8 cellular contexts compared by ENCODE assay signal in the genomic region with DNA sequence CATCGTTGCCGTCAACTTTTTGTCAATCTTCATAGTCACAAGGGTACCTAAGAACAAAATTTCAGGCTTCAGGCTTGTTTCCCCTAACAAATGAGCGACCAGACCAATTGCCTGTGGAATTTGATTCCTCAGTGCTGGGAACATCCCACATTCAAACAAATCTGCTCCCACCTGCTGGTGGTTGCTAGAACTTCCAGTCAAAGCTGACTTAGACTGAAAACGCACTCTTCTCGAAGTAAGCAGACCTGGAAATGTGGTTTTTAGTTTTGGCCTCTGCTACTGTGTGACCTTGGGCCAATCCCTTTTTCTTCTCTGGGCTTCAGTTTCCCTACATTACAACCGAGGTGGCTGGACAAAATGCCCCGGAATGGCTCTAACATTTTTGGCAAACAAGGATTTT. TPM values are rescaled to one million over a fixed set of nuclear protein-coding genes. Genes with fewer than 3 reads are reported as not detected.
DNase-seq lines count a peak whose midpoint lies in the region; ATAC-seq and TF ChIP-seq lines count a peak whose summit lies in the region.

No MANE protein-coding gene starts in this region.

- H3K27me3 ChIP-seq in Caco-2 (replicated peaks; ENCODE audit: control insufficient read depth, insufficient read depth, low read length) (no peaks in the 10 kb centered on the region), suprapubic skin (peaks cover 17% of the 10 kb centered on the region)

- H3K27ac Mint-ChIP-seq in Caco-2 (ENCODE audit: unreplicated experiment) (no peak overlapping the region), MCF 10A (ENCODE audit: low read depth, unreplicated experiment) (no peak overlapping the region)

- no peak for TF ChIP-seq POLR2A in suprapubic skin (IDR thresholded peaks at IDR 0.05)

- H3K9me3 ChIP-seq in Caco-2 (no peaks in the 10 kb centered on the region), suprapubic skin (no peaks in the 10 kb centered on the region)

- H3K4me3 Mint-ChIP-seq in Caco-2 (ENCODE audit: unreplicated experiment) = no peak overlapping the region
- no peak overlapping the region for H3K4me3 Mint-ChIP-seq in MCF 10A (ENCODE audit: unreplicated experiment)

- DNase-seq in Caco-2 (peak in 1 of 2 experiments; percentile 38), NCI-H2227 treated with DMSO at 0.1 percent for 48 hours (lab: John Stamatoyannopoulos, UW) (peak; percentile 67), MCF 10A (ENCODE audit: unreplicated experiment) (peak; percentile 66), medulla oblongata (ENCODE audit: extremely low spot score) (peak; percentile 53), suprapubic skin (ENCODE audit: low spot score in 2 of 2) (no peak)

- H3K4me1 Mint-ChIP-seq in Caco-2 (ENCODE audit: low read depth, unreplicated experiment) (no peaks in the 10 kb centered on the region), MCF 10A (ENCODE audit: insufficient read depth, unreplicated experiment) (no peaks in the 10 kb centered on the region)

- WGBS in suprapubic skin = 17% methylated on average over 7 of the region's 7 CpGs

- intact Hi-C loops in Caco-2 (cut with micrococcal nuclease; ENCODE audit: unreplicated experiment) (loop anchor here (1.0 kb wide), 2 partner anchors 883 to 887 kb away; no protein-coding TSS in a partner anchor), MCF 10A (cut with micrococcal nuclease) (loop anchor here (1.0 to 5.0 kb wide), 3 partner anchors 883 to 1484 kb away; no protein-coding TSS in a partner anchor)

- no peak for TF ChIP-seq EP300 in suprapubic skin (IDR thresholded peaks at IDR 0.05)

- H3K4me3 ChIP-seq in Caco-2 (ENCODE audit: low read depth, low read length) (no peak overlapping the region), suprapubic skin (no peak overlapping the region)

- POLR2A ChIA-PET in Caco-2 (lab: Charles Lee) = no interaction called here
- POLR2A ChIA-PET in MCF 10A (lab: Yijun Ruan, JAX) = interaction anchor here (0.6 to 1.1 kb wide), 2 partner anchors 882 to 953 kb away, joined by 3 to 4 read pairs; no protein-coding TSS in a partner anchor

- no peaks in the 10 kb centered on the region for H3K9me3 Mint-ChIP-seq in Caco-2 (ENCODE audit: unreplicated experiment)
- no peaks in the 10 kb centered on the region for H3K9me3 Mint-ChIP-seq in MCF 10A (ENCODE audit: unreplicated experiment)

- no peaks in the 10 kb centered on the region for H3K36me3 Mint-ChIP-seq in Caco-2 (ENCODE audit: insufficient read depth, unreplicated experiment)
- H3K36me3 Mint-ChIP-seq in MCF 10A (ENCODE audit: insufficient read depth, unreplicated experiment) = no peaks in the 10 kb centered on the region

- CTCF ChIA-PET in Caco-2 (lab: Charles Lee) = interaction anchor here (0.9 kb wide), 2 partner anchors 186 to 883 kb away, joined by 3 to 5 read pairs; no protein-coding TSS in a partner anchor
- CTCF ChIA-PET in MCF 10A (lab: Yijun Ruan, JAX) = interaction anchor here (0.6 to 7.4 kb wide), 18 partner anchors 21 to 1484 kb away, joined by 3 to 126 read pairs (median 4); no protein-coding TSS in a partner anchor

- BruUV-seq in Caco-2 (replicated peaks; lab: Mats Ljungman, UMichigan) (no TSS peak), MCF 10A (replicated peaks; lab: Mats Ljungman, UMichigan) (no TSS peak)

- TF ChIP-seq CTCF in Caco-2 (IDR thresholded peaks at IDR 0.05; ENCODE audit: insufficient read depth in 1 of 2, low read depth in 1 of 2, low read length in 1 of 2, severe bottlenecking in 1 of 2, unreplicated experiment in 1 of 2) = peak; percentile 41 to 44
- peak; percentile 57 for TF ChIP-seq CTCF in MCF 10A (IDR thresholded peaks at IDR 0.05; ENCODE audit: unreplicated experiment)
- TF ChIP-seq CTCF in suprapubic skin (IDR thresholded peaks at IDR 0.05) = peak in 1 of 2 donors; percentile 36

- H3K27me3 Mint-ChIP-seq in Caco-2 (ENCODE audit: insufficient read depth, unreplicated experiment) (peaks cover 7% of the 10 kb centered on the region), MCF 10A (ENCODE audit: insufficient read depth, unreplicated experiment) (no peaks in the 10 kb centered on the region)

- ATAC-seq in GM19463 (IDR thresholded peaks at IDR 0.05; ENCODE audit: unreplicated experiment) = peak; percentile 59
- no peak for ATAC-seq in activated CD4-positive, CD25-positive, alpha-beta regulatory T cell treated with anti-CD3 and anti-CD28 coated beads, Interleukin-2, amount 50 U/mL, for 24 hours
- no peak for ATAC-seq in HG03097 (IDR thresholded peaks at IDR 0.05; ENCODE audit: low FRiP score, unreplicated experiment)

- no peak overlapping the region for H3K27ac ChIP-seq in suprapubic skin

- H3K36me3 ChIP-seq in Caco-2 (ENCODE audit: control insufficient read depth, insufficient read depth, low read length) = no peaks in the 10 kb centered on the region
- H3K36me3 ChIP-seq in suprapubic skin = no peaks in the 10 kb centered on the region

- H3K4me1 ChIP-seq in Caco-2 = no peaks in the 10 kb centered on the region
- H3K4me1 ChIP-seq in suprapubic skin = peaks cover 7% of the 10 kb centered on the region

RNA-seq across cellular contexts. Expression of a gene that starts 1.8 kb away (rescaled TPM):
- 0.07 TPM in 1 of 2 replicates, not detected in the other for total RNA-seq in Caco-2 (2022)
- total RNA-seq in MCF 10A (2022) = 0.05 TPM in 1 of 2 replicates, not detected in the other
- under 1 TPM in 3 of 4 donors, not detected in 1; 0.10 to 0.45 (median 0.34) TPM for total RNA-seq in suprapubic skin

Comparison
In these comparisons a context has a peak if more than half of its experiments do, and no peak if none do; other contexts are left out.
1. DNase-seq: peak in NCI-H2227 treated with DMSO at 0.1 percent for 48 hours (single experiment), MCF 10A (single experiment) and medulla oblongata (single experiment); none in suprapubic skin (0 of 2).